ENCODE assay signal across 16 cellular contexts in the genomic region with DNA sequence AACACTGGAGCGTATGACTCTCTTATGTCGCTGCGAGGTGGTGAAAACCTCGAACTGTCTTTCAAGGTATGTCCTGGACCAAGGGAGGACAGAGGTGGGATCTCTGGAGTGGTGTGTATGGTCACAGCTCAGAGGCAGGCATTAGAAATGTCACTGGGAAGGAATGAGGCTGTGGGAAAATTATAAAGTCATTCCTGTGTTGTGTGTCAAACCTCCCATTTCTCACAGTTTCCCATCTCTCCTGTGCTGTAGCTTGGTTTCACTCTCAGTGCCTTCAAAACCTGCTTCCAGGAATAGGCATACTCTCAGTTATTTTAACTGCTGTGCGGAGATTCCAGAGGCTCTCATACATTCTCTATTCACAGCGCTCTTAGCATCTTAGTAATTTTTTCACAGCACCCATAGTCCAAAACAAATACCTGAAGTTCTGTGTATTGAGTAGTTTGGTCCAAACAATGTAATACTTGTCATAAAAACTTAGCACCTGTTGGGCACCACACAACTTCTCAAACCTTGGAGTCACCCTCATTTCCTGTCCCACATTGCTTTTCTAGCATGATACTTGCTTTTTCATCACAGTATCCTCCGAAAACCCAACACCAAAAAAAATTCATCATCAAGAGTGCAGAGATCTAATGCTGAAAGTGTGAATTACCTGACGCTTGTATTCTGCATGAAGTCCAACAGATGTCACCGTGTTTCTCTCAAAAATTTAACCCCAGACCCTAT. TPM values are rescaled to one million over a fixed set of nuclear protein-coding genes. Genes with fewer than 3 reads are reported as not detected.
A peak's percentile ranks its signal among the peaks of the same experiment; 100 is the strongest.
DNase-seq lines count a peak whose midpoint lies in the region; ATAC-seq, FAIRE-seq and TF ChIP-seq lines count a peak whose summit lies in the region.
"Had no signal": no experiment of that assay in that cellular context is flagged by ENCODE, and none has a peak within 500 bp of the region (broad histone marks: within the 10 kb centered on the region; RNA-seq: fewer than 3 reads in every experiment).

No MANE protein-coding gene starts in this region.

- H3K9me3 Mint-ChIP-seq in H9 = no peaks in the 10 kb centered on the region
- no peaks in the 10 kb centered on the region for H3K9me3 Mint-ChIP-seq in stimulated activated effector memory CD8-positive, alpha-beta T cell treated with anti-CD3 and anti-CD28 coated beads, Interleukin-12 subunit alpha, Interleukin-12 subunit beta, amount 100 ng/mL, for 72 hours
- no peaks in the 10 kb centered on the region for H3K9me3 Mint-ChIP-seq in activated naive CD8-positive, alpha-beta T cell treated with anti-CD3 and anti-CD28 coated beads for 36 hours
- H3K9me3 Mint-ChIP-seq: CD4-positive, alpha-beta memory T cell; GM23338 had no signal

- no peak overlapping the region for H3K9ac ChIP-seq in H9 (ENCODE audit: extremely low read depth, insufficient read length, low read length)

- no peak overlapping the region for H4K5ac ChIP-seq in H9 (ENCODE audit: insufficient read length, low read depth, low read length)

- no peak overlapping the region for H2BK12ac ChIP-seq in H9 (ENCODE audit: insufficient read length, low read depth, low read length)

- no peak overlapping the region for H4K91ac ChIP-seq in H9 (ENCODE audit: insufficient read length, low read depth, low read length)

- H3K27me3 Mint-ChIP-seq in H9 (ENCODE audit: low read depth) = peaks cover 15% of the 10 kb centered on the region
- no peaks in the 10 kb centered on the region for H3K27me3 Mint-ChIP-seq in activated naive CD8-positive, alpha-beta T cell treated with anti-CD3 and anti-CD28 coated beads for 36 hours

- DNase-seq in D721Med (ENCODE audit: insufficient read length, low spot score) (no peak), H9 (no peak), WERI-Rb-1 (no peak)
- DNase-seq in stimulated activated effector memory CD8-positive, alpha-beta T cell treated with anti-CD3 and anti-CD28 coated beads, Interleukin-12 subunit alpha, Interleukin-12 subunit beta, amount 100 ng/mL, for 72 hours (ENCODE audit: low spot score in 2 of 2) = no peak
- no peak for DNase-seq in activated naive CD8-positive, alpha-beta T cell treated with anti-CD3 and anti-CD28 coated beads for 36 hours
- DNase-seq: CD4-positive, alpha-beta memory T cell; Karpas-422; NCI-H2029; NCI-H2171; NCI-H446; NCI-H69; T-helper 2 cell had no signal

- H3K4me3 ChIP-seq in WERI-Rb-1 (ENCODE audit: low read depth, low read length) = no peak overlapping the region
- H3K4me3 ChIP-seq: GM23338, SJSA1 had no signal

- H3K79me1 ChIP-seq in H9 (ENCODE audit: insufficient read depth, low read depth, low read length, poor library complexity, severe bottlenecking) = no peaks in the 10 kb centered on the region

- no peak overlapping the region for H3K4ac ChIP-seq in H9 (ENCODE audit: low read depth, low read length)

- H3K4me1 ChIP-seq in H9 (ENCODE audit: insufficient read depth, low read length) = no peaks in the 10 kb centered on the region

- H3T11ph ChIP-seq in H9 (ENCODE audit: low read length) = no peak overlapping the region

- H3K79me2 ChIP-seq in H9 (ENCODE audit: insufficient read depth, low read length) = no peaks in the 10 kb centered on the region

- no peak overlapping the region for H3K23ac ChIP-seq in H9 (ENCODE audit: insufficient read length, low read depth, low read length)

- no peak overlapping the region for H3K4me2 ChIP-seq in H9 (ENCODE audit: insufficient read depth, insufficient read length, low read length)
- H3K4me2 ChIP-seq: GM23338 had no signal

- no peak overlapping the region for H2BK15ac ChIP-seq in H9 (ENCODE audit: low read depth, low read length)

- no peak overlapping the region for H3K4me3 Mint-ChIP-seq in H9
- no peak overlapping the region for H3K4me3 Mint-ChIP-seq in stimulated activated effector memory CD8-positive, alpha-beta T cell treated with anti-CD3 and anti-CD28 coated beads, Interleukin-12 subunit alpha, Interleukin-12 subunit beta, amount 100 ng/mL, for 72 hours
- H3K4me3 Mint-ChIP-seq in activated naive CD8-positive, alpha-beta T cell treated with anti-CD3 and anti-CD28 coated beads for 36 hours = no peak overlapping the region
- H3K4me3 Mint-ChIP-seq: CD4-positive, alpha-beta memory T cell; GM23338 had no signal

- no peak overlapping the region for H4K8ac ChIP-seq in H9 (replicated peaks; ENCODE audit: insufficient read length, low read depth, low read length)

- no peak overlapping the region for H2BK120ac ChIP-seq in H9 (ENCODE audit: low read depth, low read length, poor library complexity, severe bottlenecking)

- H3K18ac ChIP-seq in H9 (ENCODE audit: insufficient read length, low read depth, low read length) = no peak overlapping the region

- H2BK20ac ChIP-seq in H9 (ENCODE audit: low read depth, low read length, poor library complexity, severe bottlenecking) = no peak overlapping the region

- no peak overlapping the region for H2BK5ac ChIP-seq in H9 (ENCODE audit: insufficient read length, low read length)

- TF ChIP-seq CTCF in D721Med (IDR thresholded peaks at IDR 0.05; ENCODE audit: insufficient read depth, missing control alignments) (peak; percentile 7), H9 (conservative IDR thresholded peaks at IDR 0.05) (no peak), WERI-Rb-1 (IDR thresholded peaks at IDR 0.05; ENCODE audit: low read depth, low read length) (0 out of 2 replicates have a peak, but pooled peaks have one; percentile 9)

- peak overlapping the region; percentile 13; the same call in 1 of the 2 replicates for H3K14ac ChIP-seq in H9 (ENCODE audit: insufficient read depth, low read length)

- H3K27ac ChIP-seq in H9 (ENCODE audit: insufficient read length, low read depth, low read length) (no peak overlapping the region), WERI-Rb-1 (no peak overlapping the region)
- H3K27ac ChIP-seq: SJSA1 had no signal

- peak overlapping the region in 1 of 3 experiments; percentile 21; a peak in 1 of 7 replicates for H3K27ac Mint-ChIP-seq in H9
- H3K27ac Mint-ChIP-seq in stimulated activated effector memory CD8-positive, alpha-beta T cell treated with anti-CD3 and anti-CD28 coated beads, Interleukin-12 subunit alpha, Interleukin-12 subunit beta, amount 100 ng/mL, for 72 hours = no peak overlapping the region
- no peak overlapping the region for H3K27ac Mint-ChIP-seq in activated naive CD8-positive, alpha-beta T cell treated with anti-CD3 and anti-CD28 coated beads for 36 hours
- H3K27ac Mint-ChIP-seq: CD4-positive, alpha-beta memory T cell; GM23338 had no signal

- H3K9me3 ChIP-seq in H9 (ENCODE audit: control insufficient read depth, low read depth, low read length) (no peaks in the 10 kb centered on the region), WERI-Rb-1 (ENCODE audit: severe bottlenecking) (no peaks in the 10 kb centered on the region)
- H3K9me3 ChIP-seq: SJSA1 had no signal

- no CpG with 5 or more reads among the region's 9 CpGs for WGBS in H9 (ENCODE audit: extremely low coverage, insufficient read length, low lambda C conversion rate)

- H2AFZ ChIP-seq in H9 (ENCODE audit: low read length) = no peak overlapping the region
- H2AFZ ChIP-seq: GM23338 had no signal

- H2AK5ac ChIP-seq in H9 (ENCODE audit: insufficient read length, low read length) = no peak overlapping the region

- ATAC-seq in stimulated activated effector memory CD8-positive, alpha-beta T cell treated with anti-CD3 and anti-CD28 coated beads, Interleukin-12 subunit alpha, Interleukin-12 subunit beta, amount 100 ng/mL, for 72 hours = peak; percentile 58
- ATAC-seq in GM21515 (IDR thresholded peaks at IDR 0.05; ENCODE audit: unreplicated experiment) (no peak), GM19324 (IDR thresholded peaks at IDR 0.05; ENCODE audit: low FRiP score, unreplicated experiment) (no peak)
- ATAC-seq: GM23338 had no signal

- FAIRE-seq in D721Med (lab: Jason Lieb, UNC) = no peak

- no peaks in the 10 kb centered on the region for H3K27me3 ChIP-seq in H9 (ENCODE audit: insufficient read depth, low read length)
- no peaks in the 10 kb centered on the region for H3K27me3 ChIP-seq in WERI-Rb-1 (ENCODE audit: insufficient read depth, low read depth, severe bottlenecking)
- H3K27me3 ChIP-seq: SJSA1 had no signal

- H3K4me1 Mint-ChIP-seq in H9 = no peaks in the 10 kb centered on the region
- H3K4me1 Mint-ChIP-seq in stimulated activated effector memory CD8-positive, alpha-beta T cell treated with anti-CD3 and anti-CD28 coated beads, Interleukin-12 subunit alpha, Interleukin-12 subunit beta, amount 100 ng/mL, for 72 hours = peaks cover 10% of the 10 kb centered on the region
- H3K4me1 Mint-ChIP-seq in activated naive CD8-positive, alpha-beta T cell treated with anti-CD3 and anti-CD28 coated beads for 36 hours = peaks cover 2% of the 10 kb centered on the region
- H3K4me1 Mint-ChIP-seq: CD4-positive, alpha-beta memory T cell; GM23338 had no signal

- no peaks in the 10 kb centered on the region for H3K36me3 Mint-ChIP-seq in H9 (ENCODE audit: insufficient read depth in 1 of 3, low read depth in 3 of 3)
- no peaks in the 10 kb centered on the region for H3K36me3 Mint-ChIP-seq in stimulated activated effector memory CD8-positive, alpha-beta T cell treated with anti-CD3 and anti-CD28 coated beads, Interleukin-12 subunit alpha, Interleukin-12 subunit beta, amount 100 ng/mL, for 72 hours
- no peaks in the 10 kb centered on the region for H3K36me3 Mint-ChIP-seq in activated naive CD8-positive, alpha-beta T cell treated with anti-CD3 and anti-CD28 coated beads for 36 hours
- H3K36me3 Mint-ChIP-seq: CD4-positive, alpha-beta memory T cell had no signal

- no peaks in the 10 kb centered on the region for H4K20me1 ChIP-seq in H9 (ENCODE audit: control insufficient read depth, insufficient read depth, insufficient read length)

- H3K36me3 ChIP-seq in WERI-Rb-1 = no peaks in the 10 kb centered on the region
- H3K36me3 ChIP-seq: SJSA1 had no signal

- H3K23me2 ChIP-seq in H9 (ENCODE audit: insufficient read length, low read depth, low read length, poor library complexity, severe bottlenecking) = no peaks in the 10 kb centered on the region

- H3K56ac ChIP-seq in H9 (ENCODE audit: insufficient read length, low read depth, low read length) = no peak overlapping the region

RNA-seq across cellular contexts. Expression of gene GALNT15, which starts 36.9 kb away (rescaled TPM):
- 0.04 TPM in 1 of 2 replicates, not detected in the other for total RNA-seq in H9 (2021)
- total RNA-seq in activated naive CD8-positive, alpha-beta T cell treated with anti-CD3 and anti-CD28 coated beads for 36 hours = not detected
- total RNA-seq: CD4-positive, alpha-beta memory T cell had no signal

RNA-seq across cellular contexts. Expression of gene DPH3, which starts 53.4 kb away (rescaled TPM):
- total RNA-seq in H9 (2021) = 36.2 and 36.9 TPM in 2 replicates
- total RNA-seq in activated naive CD8-positive, alpha-beta T cell treated with anti-CD3 and anti-CD28 coated beads for 36 hours = 10 to 100 TPM; 28.2 to 28.7 TPM

RNA-seq across cellular contexts. Expression of gene OXNAD1, which starts 53.7 kb away (rescaled TPM):
- 21.8 and 23.7 TPM in 2 replicates for total RNA-seq in H9 (2021)
- 10 to 100 TPM; 37.9 to 41.8 TPM for total RNA-seq in activated naive CD8-positive, alpha-beta T cell treated with anti-CD3 and anti-CD28 coated beads for 36 hours
